ENCODE assay signal across 14 cellular contexts in genomic region chr13:111844682-111845081, GRCh38.
DNase-seq lines count a peak whose midpoint lies in the region; ATAC-seq and TF ChIP-seq lines count a peak whose summit lies in the region.
"Had no signal": no experiment of that assay in that cellular context is flagged by ENCODE, and none has a peak within 500 bp of the region (broad histone marks: within the 10 kb centered on the region; RNA-seq: fewer than 3 reads in every experiment).

No MANE protein-coding gene starts in this region.

- H3K9me3 ChIP-seq in esophagus muscularis mucosa (peaks cover 0 to 7% (median 0%) of the 10 kb centered on the region in 4 donors), Karpas-422 (ENCODE audit: low read length) (no peaks in the 10 kb centered on the region)

- no peak overlapping the region for H3K4me3 ChIP-seq in esophagus muscularis mucosa
- no peak overlapping the region for H3K4me3 ChIP-seq in Karpas-422 (ENCODE audit: low read length)
- H3K4me3 ChIP-seq: BLaER1 treated with 17β-estradiol and CSF1 and Interleukin-3, amounts not matched to agents 10 nM and 100 nM had no signal

- H3K27me3 ChIP-seq in esophagus muscularis mucosa (peaks cover 0 to 44% (median 0%) of the 10 kb centered on the region in 4 donors), Karpas-422 (ENCODE audit: low read length) (no peaks in the 10 kb centered on the region)

- H3K4me1 ChIP-seq in esophagus muscularis mucosa (peaks cover 0 to 5% (median 0%) of the 10 kb centered on the region in 4 donors), Karpas-422 (ENCODE audit: low read length) (no peaks in the 10 kb centered on the region)

- H3K79me2 ChIP-seq in Karpas-422 (ENCODE audit: low read length): no peaks in the 10 kb centered on the region

- H3K4me1 Mint-ChIP-seq in stimulated activated memory B cell treated with anti-CD40 and anti-IgM and Interleukin-4, amounts not matched to agents 10 μg/mL and 1 μg/mL and 100 μg/mL, for 72 hours: no peaks in the 10 kb centered on the region
- H3K4me1 Mint-ChIP-seq: CD4-positive, CD25-positive, alpha-beta regulatory T cell had no signal

- 93% methylated on average over 11 of the region's 20 CpGs for WGBS in esophagus muscularis mucosa

- H3K4me3 Mint-ChIP-seq in stimulated activated memory B cell treated with anti-CD40 and anti-IgM and Interleukin-4, amounts not matched to agents 10 μg/mL and 1 μg/mL and 100 μg/mL, for 72 hours: no peak overlapping the region
- H3K4me3 Mint-ChIP-seq: CD4-positive, CD25-positive, alpha-beta regulatory T cell; HFFc6 had no signal

- no peak overlapping the region for H3K4me2 ChIP-seq in Karpas-422 (ENCODE audit: low read depth, low read length, poor library complexity, severe bottlenecking)

- H3K36me3 Mint-ChIP-seq in stimulated activated memory B cell treated with anti-CD40 and anti-IgM and Interleukin-4, amounts not matched to agents 10 μg/mL and 1 μg/mL and 100 μg/mL, for 72 hours: no peaks in the 10 kb centered on the region
- H3K36me3 Mint-ChIP-seq: CD4-positive, CD25-positive, alpha-beta regulatory T cell had no signal

- no peak overlapping the region for H3K27ac ChIP-seq in esophagus muscularis mucosa (replicated peaks in 1 of 4)
- no peak overlapping the region for H3K27ac ChIP-seq in Karpas-422 (ENCODE audit: low read length)
- H3K27ac ChIP-seq: BLaER1 treated with 17β-estradiol and CSF1 and Interleukin-3, amounts not matched to agents 10 nM and 100 nM had no signal

- no peak for TF ChIP-seq POLR2A in esophagus muscularis mucosa (IDR thresholded peaks at IDR 0.05; ENCODE audit: low read depth)
- TF ChIP-seq POLR2A in GM18505 (IDR thresholded peaks at IDR 0.05; ENCODE audit: borderline replicate concordance, extremely low read depth, insufficient read depth, insufficient read length): no peak

- intact Hi-C loops in cardiac septum (cut with DNase I): no loop called here
- intact Hi-C loops in Right ventricle myocardium inferior (cut with DNase I): no loop called here
- intact Hi-C loops in esophagus muscularis mucosa (cut with DNase I): no loop called here

- ATAC-seq in Right ventricle myocardium inferior (no peak), GM18505 (IDR thresholded peaks at IDR 0.05; ENCODE audit: unreplicated experiment) (no peak), HG02571 (IDR thresholded peaks at IDR 0.05; ENCODE audit: unreplicated experiment) (no peak)
- peak; percentile 24 for ATAC-seq in stimulated activated memory B cell treated with anti-CD40 and anti-IgM and Interleukin-4, amounts not matched to agents 10 μg/mL and 1 μg/mL and 100 μg/mL, for 72 hours

- H3K36me3 ChIP-seq in esophagus muscularis mucosa (no peaks in the 10 kb centered on the region), Karpas-422 (ENCODE audit: insufficient read depth, low read length) (no peaks in the 10 kb centered on the region)
- H3K36me3 ChIP-seq: BLaER1 treated with 17β-estradiol and CSF1 and Interleukin-3, amounts not matched to agents 10 nM and 100 nM had no signal

- no peak for TF ChIP-seq CTCF in esophagus muscularis mucosa (IDR thresholded peaks at IDR 0.05)

- no peak overlapping the region for H3K9ac ChIP-seq in Karpas-422 (ENCODE audit: low read length)
- H3K9ac ChIP-seq: BLaER1 treated with 17β-estradiol and CSF1 and Interleukin-3, amounts not matched to agents 10 nM and 100 nM had no signal

- H2AFZ ChIP-seq in Karpas-422 (ENCODE audit: low read length): no peak overlapping the region

- no peak overlapping the region for H3K27ac Mint-ChIP-seq in stimulated activated memory B cell treated with anti-CD40 and anti-IgM and Interleukin-4, amounts not matched to agents 10 μg/mL and 1 μg/mL and 100 μg/mL, for 72 hours
- H3K27ac Mint-ChIP-seq: CD4-positive, CD25-positive, alpha-beta regulatory T cell; HFFc6 had no signal

- peak; percentile 54 for DNase-seq in cardiac septum (ENCODE audit: low spot score)
- no peak for DNase-seq in Right ventricle myocardium inferior (ENCODE audit: missing footprints)
- DNase-seq in esophagus muscularis mucosa (ENCODE audit: extremely low spot score): peak; percentile 24
- no peak for DNase-seq in Karpas-422
- DNase-seq: ACHN; CD4-positive, CD25-positive, alpha-beta regulatory T cell; DMS53; GF-D8; HCEC 1CT; HFFc6 had no signal

- no peaks in the 10 kb centered on the region for H4K20me1 ChIP-seq in Karpas-422 (ENCODE audit: insufficient read depth, low read depth, low read length)

- H3K27me3 Mint-ChIP-seq in stimulated activated memory B cell treated with anti-CD40 and anti-IgM and Interleukin-4, amounts not matched to agents 10 μg/mL and 1 μg/mL and 100 μg/mL, for 72 hours: no peaks in the 10 kb centered on the region
- H3K27me3 Mint-ChIP-seq: CD4-positive, CD25-positive, alpha-beta regulatory T cell had no signal

- H3K9me3 Mint-ChIP-seq in stimulated activated memory B cell treated with anti-CD40 and anti-IgM and Interleukin-4, amounts not matched to agents 10 μg/mL and 1 μg/mL and 100 μg/mL, for 72 hours: no peaks in the 10 kb centered on the region

- TF ChIP-seq EP300 in esophagus muscularis mucosa (IDR thresholded peaks at IDR 0.05): no peak

- H3K9me2 ChIP-seq in Karpas-422 (replicated peaks; ENCODE audit: insufficient read depth, low read length): no peaks in the 10 kb centered on the region

Comparison
In these comparisons a context has a peak if more than half of its experiments do, and no peak if none do; other contexts are left out.
1. DNase-seq: peak in cardiac septum (single experiment) and esophagus muscularis mucosa (single experiment); none in Right ventricle myocardium inferior (single experiment) and Karpas-422 (single experiment).